In genomic region chr1:213512316-213512715, GRCh38 we compare ENCODE assay signal across 19 cellular contexts.
"Had no signal": no experiment of that assay in that cellular context is flagged by ENCODE, and none has a peak within 500 bp of the region (broad histone marks: within the 10 kb centered on the region; RNA-seq: fewer than 3 reads in every experiment).

No MANE protein-coding gene starts in this region.

- H3K9me3 ChIP-seq: SJCRH30 had no signal

- ATAC-seq: HepG2, K562, Panc1, PC-3, SK-N-SH treated with all-trans-retinoic acid at 6 μM for 48 hours had no signal

- H3K36me3 ChIP-seq: SJCRH30 had no signal

- H3K27ac Mint-ChIP-seq: IgD-negative memory B cell had no signal

- H3K4me2 ChIP-seq: KMS-11 had no signal

- H3K4me3 Mint-ChIP-seq: IgD-negative memory B cell had no signal

- H3K27me3 Mint-ChIP-seq: IgD-negative memory B cell had no signal

- H3K27ac ChIP-seq: KMS-11, RWPE1, SJCRH30 had no signal

- DNase-seq: Kasumi-1, MM.1S, NCI-H1092 treated with DMSO at 0.1 percent for 48 hours, NCI-H1436, NCI-H187, NCI-H2029, NCI-H2081 treated with DMSO at 0.1 percent for 48 hours, NCI-H2227 treated with DMSO at 0.1 percent for 48 hours, NCI-H526, PC-3, SHP77, SJCRH30 had no signal

- H3K36me3 Mint-ChIP-seq: IgD-negative memory B cell had no signal

- H3K4me1 ChIP-seq: SJCRH30 had no signal

- H3K4me1 Mint-ChIP-seq: IgD-negative memory B cell had no signal

- H3K4me3 ChIP-seq: K562, SJCRH30 had no signal

- H3K9ac ChIP-seq: KMS-11 had no signal
